ENCODE assay signal across 20 cellular contexts in genomic region chr2:68279691-68280090, GRCh38. TPM values are rescaled to one million over a fixed set of nuclear protein-coding genes. Genes with fewer than 3 reads are reported as not detected.
DNase-seq lines count a peak whose midpoint lies in the region; ATAC-seq and TF ChIP-seq lines count a peak whose summit lies in the region.
"Had no signal": no experiment of that assay in that cellular context is flagged by ENCODE, and none has a peak within 500 bp of the region (broad histone marks: within the 10 kb centered on the region; RNA-seq: fewer than 3 reads in every experiment).

No MANE protein-coding gene starts in this region.

- H3K4me1 Mint-ChIP-seq in glutamatergic neuron (ENCODE audit: low read depth, unreplicated experiment): peaks cover 11% of the 10 kb centered on the region

- H3K4me3 ChIP-seq in right lobe of liver: no peak overlapping the region
- H3K4me3 ChIP-seq: adrenal gland, cardiac muscle cell, thoracic aorta had no signal

- no peaks in the 10 kb centered on the region for H3K36me3 Mint-ChIP-seq in glutamatergic neuron (ENCODE audit: unreplicated experiment)
- H3K36me3 Mint-ChIP-seq: stimulated activated naive B cell treated with anti-CD40 and anti-IgM and Interleukin-4, amounts not matched to agents 10 μg/mL and 1 μg/mL and 100 μg/mL, for 72 hours had no signal

- no peaks in the 10 kb centered on the region for H3K36me3 ChIP-seq in right lobe of liver
- H3K36me3 ChIP-seq: adrenal gland, cardiac muscle cell, thoracic aorta had no signal

- no peaks in the 10 kb centered on the region for H3K9me3 ChIP-seq in right lobe of liver
- H3K9me3 ChIP-seq: adrenal gland, thoracic aorta had no signal

- intact Hi-C loops in right lobe of liver (cut with DNase I): loop anchor here in 1 of 2 donors (5.0 kb wide), 1 partner anchor 157 kb away; no protein-coding TSS in a partner anchor

- no peak overlapping the region for H3K27ac Mint-ChIP-seq in glutamatergic neuron (ENCODE audit: unreplicated experiment)
- H3K27ac Mint-ChIP-seq: activated CD8-positive, alpha-beta T cell treated with anti-CD3 and anti-CD28 coated beads for 36 hours; stimulated activated naive B cell treated with anti-CD40 and anti-IgM and Interleukin-4, amounts not matched to agents 10 μg/mL and 1 μg/mL and 100 μg/mL, for 72 hours had no signal

- no peaks in the 10 kb centered on the region for H3K9me3 Mint-ChIP-seq in glutamatergic neuron (ENCODE audit: unreplicated experiment)
- H3K9me3 Mint-ChIP-seq: activated CD8-positive, alpha-beta T cell treated with anti-CD3 and anti-CD28 coated beads for 36 hours; stimulated activated naive B cell treated with anti-CD40 and anti-IgM and Interleukin-4, amounts not matched to agents 10 μg/mL and 1 μg/mL and 100 μg/mL, for 72 hours had no signal

- H3K27ac ChIP-seq in right lobe of liver: peak overlapping the region in 1 of 3 donors; percentile 53
- H3K27ac ChIP-seq: adrenal gland, cardiac muscle cell, thoracic aorta had no signal

- ATAC-seq in right lobe of liver (peak; percentile 65 to 87 (median 77)), GM18867 (IDR thresholded peaks at IDR 0.05; ENCODE audit: unreplicated experiment) (no peak)
- ATAC-seq: activated CD4-positive, CD25-positive, alpha-beta regulatory T cell treated with anti-CD3 and anti-CD28 coated beads, Interleukin-2, amount 50 U/mL, for 24 hours; activated CD8-positive, alpha-beta T cell treated with anti-CD3 and anti-CD28 coated beads for 36 hours; stimulated activated naive B cell treated with anti-CD40 and anti-IgM and Interleukin-4, amounts not matched to agents 10 μg/mL and 1 μg/mL and 100 μg/mL, for 72 hours had no signal

- no peak for TF ChIP-seq POLR2A in right lobe of liver (IDR thresholded peaks at IDR 0.05)

- peaks cover 2% of the 10 kb centered on the region for H3K27me3 Mint-ChIP-seq in glutamatergic neuron (ENCODE audit: unreplicated experiment)

- no peak for TF ChIP-seq CTCF in right lobe of liver (IDR thresholded peaks at IDR 0.05)
- TF ChIP-seq CTCF in glutamatergic neuron (IDR thresholded peaks at IDR 0.05; ENCODE audit: partially characterized antibody, unreplicated experiment): no peak

- WGBS in right lobe of liver (ENCODE audit: insufficient coverage, low coverage, low lambda C conversion rate, missing lambda C conversion rate): 30% methylated on average over 4 of the region's 4 CpGs

- no peaks in the 10 kb centered on the region for H3K27me3 ChIP-seq in right lobe of liver
- H3K27me3 ChIP-seq: adrenal gland, cardiac muscle cell had no signal

- no peak overlapping the region for H3K4me3 Mint-ChIP-seq in glutamatergic neuron (ENCODE audit: unreplicated experiment)
- H3K4me3 Mint-ChIP-seq: activated CD8-positive, alpha-beta T cell treated with anti-CD3 and anti-CD28 coated beads for 36 hours; stimulated activated naive B cell treated with anti-CD40 and anti-IgM and Interleukin-4, amounts not matched to agents 10 μg/mL and 1 μg/mL and 100 μg/mL, for 72 hours had no signal

- peaks cover 0 to 18% (median 5%) of the 10 kb centered on the region in 4 donors for H3K4me1 ChIP-seq in right lobe of liver

- peak; percentile 56 for DNase-seq in DMS53 (lab: John Stamatoyannopoulos, UW)
- peak; percentile 55 for DNase-seq in NCI-H1092 treated with DMSO at 0.1 percent for 48 hours (lab: John Stamatoyannopoulos, UW)
- DNase-seq in NCI-H2171 treated with DMSO at 0.1 percent for 48 hours (lab: John Stamatoyannopoulos, UW): peak; percentile 91
- DNase-seq in right lobe of liver: no peak
- DNase-seq in glutamatergic neuron: no peak
- DNase-seq in NOMO-1 treated with DMSO at 0.1 percent for 48 hours (lab: John Stamatoyannopoulos, UW; ENCODE audit: unreplicated experiment): no peak
- no peak for DNase-seq in amygdala (lab: John Stamatoyannopoulos, UW)
- DNase-seq: activated CD8-positive, alpha-beta T cell treated with anti-CD3 and anti-CD28 coated beads for 36 hours; activated gamma-delta T cell treated with Interleukin-2 at 50 U/mL for 16 hours; adrenal gland; KG1; kidney; NCI-H226; stimulated activated CD4-positive, alpha-beta T cell treated with anti-CD3 and anti-CD28 coated beads, Interleukin-2, amount 100 ng/mL, for 48 hours; stimulated activated naive B cell treated with anti-CD40 and anti-IgM and Interleukin-4, amounts not matched to agents 10 μg/mL and 1 μg/mL and 100 μg/mL, for 72 hours; T1000 had no signal

RNA-seq across cellular contexts. Expression of gene PPP3R1, which starts 27.4 kb away (rescaled TPM):
- total RNA-seq in right lobe of liver (10 to 100 TPM; 21.0 to 37.9 (median 27.2) TPM), glutamatergic neuron (ENCODE audit: unreplicated experiment) (53.4 TPM)

RNA-seq across cellular contexts. Expression of gene CNRIP1, which starts 40.1 kb away (rescaled TPM):
- total RNA-seq in right lobe of liver: 1 to 10 TPM; 1.9 to 4.1 (median 2.6) TPM
- total RNA-seq in glutamatergic neuron (ENCODE audit: unreplicated experiment): 28.0 TPM
- total RNA-seq: activated CD8-positive, alpha-beta T cell treated with anti-CD3 and anti-CD28 coated beads for 36 hours had no signal

Comparison
In these comparisons a context has a peak if more than half of its experiments do, and no peak if none do; other contexts are left out.
1. DNase-seq: peak in DMS53 (single experiment), NCI-H1092 treated with DMSO at 0.1 percent for 48 hours (single experiment) and NCI-H2171 treated with DMSO at 0.1 percent for 48 hours (single experiment); none in right lobe of liver (0 of 3), glutamatergic neuron (single experiment), NOMO-1 treated with DMSO at 0.1 percent for 48 hours (single experiment) and amygdala (0 of 56).